20 cellular contexts compared by ENCODE assay signal in genomic region chr11:115676768-115677167, GRCh38.
DNase-seq lines count a peak whose midpoint lies in the region; ATAC-seq, FAIRE-seq and TF ChIP-seq lines count a peak whose summit lies in the region.
"Had no signal": no experiment of that assay in that cellular context is flagged by ENCODE, and none has a peak within 500 bp of the region (broad histone marks: within the 10 kb centered on the region; RNA-seq: fewer than 3 reads in every experiment).

No MANE protein-coding gene starts in this region.

- H3K27me3 ChIP-seq in AG04450 (ENCODE audit: control insufficient read depth, insufficient read depth, low read length): no peaks in the 10 kb centered on the region
- H3K27me3 ChIP-seq: transverse colon had no signal

- CTCF ChIA-PET in AG04450 (lab: Charles Lee): no interaction called here

- ATAC-seq in HG02884 (IDR thresholded peaks at IDR 0.05; ENCODE audit: unreplicated experiment) (no peak), HG03280 (IDR thresholded peaks at IDR 0.05; ENCODE audit: unreplicated experiment) (no peak)
- ATAC-seq in activated naive CD4-positive, alpha-beta T cell treated with anti-CD3 and anti-CD28 coated beads, Interleukin-2, amount 50 U/mL, for 72 hours: no peak
- no peak for ATAC-seq in stimulated activated naive CD8-positive, alpha-beta T cell treated with anti-CD3 and anti-CD28 coated beads, Interleukin-15, Interleukin-2, amounts not matched to agents 100 U/mL and 50 U/mL, for 24 hours
- ATAC-seq: A549 had no signal

- no peak overlapping the region for H3K27ac Mint-ChIP-seq in activated naive CD4-positive, alpha-beta T cell treated with anti-CD3 and anti-CD28 coated beads, Interleukin-2, amount 50 U/mL, for 72 hours
- H3K27ac Mint-ChIP-seq: activated CD4-positive, alpha-beta T cell treated with anti-CD3 and anti-CD28 coated beads, Interleukin-2, amount 10 ng/mL, durations not matched to agents 24 days and 14 days; dendritic cell treated with granulocyte-macrophage colony-stimulating factor and Interleukin-4, amounts not matched to agents 40 ng/mL and 50 ng/mL, for 4 days; memory B cell had no signal

- H3K27ac ChIP-seq in AG04450 (ENCODE audit: low read depth, low read length): peak overlapping the region; percentile 49
- H3K27ac ChIP-seq: A549, SK-N-MC, transverse colon had no signal

- POLR2A ChIA-PET in AG04450 (lab: Yijun Ruan, JAX): no interaction called here

- no peak overlapping the region for H3K4me3 ChIP-seq in AG04450 (ENCODE audit: low read depth, low read length)
- H3K4me3 ChIP-seq: A549, SK-N-MC, transverse colon had no signal

- FAIRE-seq in HTR-8/SVneo (lab: Jason Lieb, UNC): peak; percentile 51
- FAIRE-seq: A549, TTC549 had no signal

- H3K9me3 ChIP-seq in AG04450 (ENCODE audit: control insufficient read depth, insufficient read depth, low read length): no peaks in the 10 kb centered on the region
- H3K9me3 ChIP-seq: A549, transverse colon had no signal

- TF ChIP-seq CTCF in AG04450 (IDR thresholded peaks at IDR 0.05; ENCODE audit: low read depth, low read length): no peak

- peak; percentile 56 for DNase-seq in AG04450 (ENCODE audit: low read depth, low spot score)
- peak; percentile 52 for DNase-seq in HTR-8/SVneo (ENCODE audit: insufficient read length, low spot score)
- peak; percentile 88 for DNase-seq in astrocyte of the hippocampus (ENCODE audit: low read depth, low spot score)
- peak; percentile 52 for DNase-seq in kidney glomerular epithelial cell (lab: John Stamatoyannopoulos, UW)
- DNase-seq in activated naive CD4-positive, alpha-beta T cell treated with anti-CD3 and anti-CD28 coated beads, Interleukin-2, amount 50 U/mL, for 72 hours (ENCODE audit: low spot score in 2 of 2): no peak
- DNase-seq in stimulated activated naive CD8-positive, alpha-beta T cell treated with anti-CD3 and anti-CD28 coated beads, Interleukin-15, Interleukin-2, amounts not matched to agents 100 U/mL and 50 U/mL, for 24 hours: no peak
- DNase-seq: activated CD4-positive, alpha-beta T cell treated with anti-CD3 and anti-CD28 coated beads, Interleukin-2, amount 10 ng/mL, durations not matched to agents 24 days and 14 days; activated CD8-positive, alpha-beta memory T cell treated with anti-CD3 and anti-CD28 coated beads, Interleukin-2, amount 50 U/mL, for 4 hours; activated gamma-delta T cell treated with Interleukin-2 at 50 U/mL for 16 hours; aorta; stimulated activated CD4-positive, alpha-beta T cell treated with anti-CD3 and anti-CD28 coated beads, Interleukin-15, amount 100 ng/mL, for 24 hours; stimulated activated naive CD4-positive, alpha-beta T cell; transverse colon had no signal

- no peaks in the 10 kb centered on the region for H3K36me3 Mint-ChIP-seq in activated naive CD4-positive, alpha-beta T cell treated with anti-CD3 and anti-CD28 coated beads, Interleukin-2, amount 50 U/mL, for 72 hours
- H3K36me3 Mint-ChIP-seq: memory B cell had no signal

- peaks cover 0 to 4% of the 10 kb centered on the region in 2 donors for H3K9me3 Mint-ChIP-seq in activated naive CD4-positive, alpha-beta T cell treated with anti-CD3 and anti-CD28 coated beads, Interleukin-2, amount 50 U/mL, for 72 hours
- H3K9me3 Mint-ChIP-seq: activated CD4-positive, alpha-beta T cell treated with anti-CD3 and anti-CD28 coated beads, Interleukin-2, amount 10 ng/mL, durations not matched to agents 24 days and 14 days; dendritic cell treated with granulocyte-macrophage colony-stimulating factor and Interleukin-4, amounts not matched to agents 40 ng/mL and 50 ng/mL, for 4 days; memory B cell had no signal

Comparison
In these comparisons a context has a peak if more than half of its experiments do, and no peak if none do; other contexts are left out.
1. DNase-seq: peak in AG04450 (single experiment), HTR-8/SVneo (single experiment), astrocyte of the hippocampus (single experiment) and kidney glomerular epithelial cell (single experiment); none in activated naive CD4-positive, alpha-beta T cell treated with anti-CD3 and anti-CD28 coated beads, Interleukin-2, amount 50 U/mL, for 72 hours (0 of 2) and stimulated activated naive CD8-positive, alpha-beta T cell treated with anti-CD3 and anti-CD28 coated beads, Interleukin-15, Interleukin-2, amounts not matched to agents 100 U/mL and 50 U/mL, for 24 hours (single experiment).